Comparison of ENCODE assay signal across 8 cellular contexts in genomic region chr1:101238041-101238515, GRCh38. TPM values are rescaled to one million over a fixed set of nuclear protein-coding genes. Genes with fewer than 3 reads are reported as not detected.
A peak's percentile ranks its signal among the peaks of the same experiment; 100 is the strongest.
DNase-seq lines count a peak whose midpoint lies in the region; ATAC-seq and TF ChIP-seq lines count a peak whose summit lies in the region.

No MANE protein-coding gene starts in this region.

- DNase-seq in AG09309 (ENCODE audit: low read depth) (no peak), activated T-cell treated with anti-CD3 and anti-CD28 coated beads for 48 hours (ENCODE audit: low read depth) (peak; percentile 72), foreskin keratinocyte (no peak), NCI-H2171 (lab: John Stamatoyannopoulos, UW) (no peak)
- DNase-seq in stimulated activated CD4-positive, alpha-beta T cell treated with anti-CD3 and anti-CD28 coated beads, Interleukin-12 subunit alpha, Interleukin-12 subunit beta, amount 100 ng/mL, for 48 hours (ENCODE audit: low read depth in 2 of 3, low spot score in 1 of 3), result peak; percentile 60 to 66 (median 63)

- H3K4me1 ChIP-seq in foreskin keratinocyte, result no peaks in the 10 kb centered on the region

- no peaks in the 10 kb centered on the region for H3K27me3 ChIP-seq in foreskin keratinocyte

- ATAC-seq in HG02759 (IDR thresholded peaks at IDR 0.05; ENCODE audit: unreplicated experiment) (peak; percentile 21), foreskin keratinocyte (peak; percentile 21), HG03175 (IDR thresholded peaks at IDR 0.05; ENCODE audit: unreplicated experiment) (no peak), HG03159 (IDR thresholded peaks at IDR 0.05; ENCODE audit: unreplicated experiment) (no peak)

- H3K27ac ChIP-seq in foreskin keratinocyte, result no peak overlapping the region

- TF ChIP-seq CTCF in AG09309 (IDR thresholded peaks at IDR 0.05; ENCODE audit: control insufficient read depth, insufficient read depth, low read depth, low read length, missing control alignments) (no peak), foreskin keratinocyte (conservative IDR thresholded peaks at IDR 0.05) (no peak)

- H3K4me3 ChIP-seq in AG09309 (ENCODE audit: control insufficient read depth, low read depth, low read length), result peak overlapping the region; percentile 63

RNA-seq across cellular contexts. Expression of gene S1PR1, which starts 1.3 kb away (rescaled TPM):
- total RNA-seq in foreskin keratinocyte, result 16.9 and 24.9 TPM in 2 replicates
- polyA plus RNA-seq in foreskin keratinocyte, result 6.4 and 12.1 TPM in 2 replicates

Comparison
In these comparisons a context has a peak if more than half of its experiments do, and no peak if none do; other contexts are left out.
1. DNase-seq: peak in activated T-cell treated with anti-CD3 and anti-CD28 coated beads for 48 hours (single experiment) and stimulated activated CD4-positive, alpha-beta T cell treated with anti-CD3 and anti-CD28 coated beads, Interleukin-12 subunit alpha, Interleukin-12 subunit beta, amount 100 ng/mL, for 48 hours (3 of 3); none in AG09309 (single experiment), foreskin keratinocyte (0 of 2) and NCI-H2171 (single experiment).
2. ATAC-seq: peak in HG02759 (single experiment) and foreskin keratinocyte (single experiment); none in HG03175 (single experiment) and HG03159 (single experiment).